Comparison of ENCODE assay signal across 10 cellular contexts in the genomic region with DNA sequence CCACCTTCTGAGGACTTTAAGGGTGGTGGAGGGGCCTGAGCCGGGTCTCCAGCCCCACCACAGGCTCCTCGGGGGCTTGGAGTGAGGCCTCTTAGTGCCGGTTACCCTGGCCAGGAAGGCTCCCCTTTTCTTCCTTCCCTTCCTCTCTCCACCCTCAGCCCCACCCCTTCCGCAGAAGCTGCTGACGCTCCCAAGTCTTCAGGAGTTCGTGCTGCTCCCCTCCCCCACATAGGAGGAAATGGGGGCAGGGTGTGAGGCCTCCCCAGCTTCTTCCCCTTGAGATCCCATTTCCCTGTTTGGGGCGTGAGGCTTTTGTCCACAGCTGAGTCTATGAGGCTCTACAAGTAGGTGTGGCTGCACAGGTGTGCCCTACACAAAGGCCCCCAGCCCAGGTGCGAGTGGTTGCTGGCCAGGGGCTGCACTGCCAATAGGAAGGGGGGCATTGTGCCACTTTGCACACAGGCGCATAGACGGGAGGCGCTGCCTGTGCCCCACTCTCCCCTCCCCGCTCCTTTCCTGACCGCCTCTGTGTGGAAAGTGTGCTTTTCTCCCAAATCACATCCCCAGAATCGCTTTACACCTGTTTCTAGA. TPM values are rescaled to one million over a fixed set of nuclear protein-coding genes. Genes with fewer than 3 reads are reported as not detected.
A peak's percentile ranks its signal among the peaks of the same experiment; 100 is the strongest.
DNase-seq lines count a peak whose midpoint lies in the region; ATAC-seq and TF ChIP-seq lines count a peak whose summit lies in the region.
"Had no signal": no experiment of that assay in that cellular context is flagged by ENCODE, and none has a peak within 500 bp of the region (broad histone marks: within the 10 kb centered on the region; RNA-seq: fewer than 3 reads in every experiment).

No MANE protein-coding gene starts in this region.

- peak overlapping the region in 3 of 7 donors; percentile 42 to 53 (median 52) for H3K27ac Mint-ChIP-seq in CD4-positive, alpha-beta memory T cell
- H3K27ac Mint-ChIP-seq in nephron progenitor cell = peak overlapping the region; percentile 93
- H3K27ac Mint-ChIP-seq in neural progenitor cell = no peak overlapping the region

- H3K27me3 Mint-ChIP-seq in CD4-positive, alpha-beta memory T cell = no peaks in the 10 kb centered on the region
- H3K27me3 Mint-ChIP-seq in nephron progenitor cell (ENCODE audit: low read depth, poor library complexity) (peaks cover 6% of the 10 kb centered on the region), neural progenitor cell (ENCODE audit: insufficient read depth, low read depth) (peaks cover 5% of the 10 kb centered on the region)
- H3K27me3 Mint-ChIP-seq: T-cell had no signal

- H3K36me3 Mint-ChIP-seq in CD4-positive, alpha-beta memory T cell = no peaks in the 10 kb centered on the region
- H3K36me3 Mint-ChIP-seq in nephron progenitor cell (ENCODE audit: low read depth) (no peaks in the 10 kb centered on the region), neural progenitor cell (peaks cover 2% of the 10 kb centered on the region)
- H3K36me3 Mint-ChIP-seq: T-cell had no signal

- no peaks in the 10 kb centered on the region for H3K36me3 ChIP-seq in CD4-positive, alpha-beta memory T cell (ENCODE audit: insufficient read depth, low read length)
- H3K36me3 ChIP-seq in neural progenitor cell = no peaks in the 10 kb centered on the region

- peaks cover 19% of the 10 kb centered on the region for H3K4me1 ChIP-seq in CD4-positive, alpha-beta memory T cell (ENCODE audit: insufficient read depth, low read length)
- H3K4me1 ChIP-seq in foreskin keratinocyte (peaks cover 24% of the 10 kb centered on the region), neural progenitor cell (peaks cover 36% of the 10 kb centered on the region)

- H2AFZ ChIP-seq in neural progenitor cell (replicated peaks) = no peak overlapping the region

- H3K4me1 Mint-ChIP-seq in CD4-positive, alpha-beta memory T cell = peaks cover 8 to 30% (median 18%) of the 10 kb centered on the region in 4 donors
- H3K4me1 Mint-ChIP-seq in nephron progenitor cell (peaks cover 61% of the 10 kb centered on the region), neural progenitor cell (peaks cover 30% of the 10 kb centered on the region)

- no peaks in the 10 kb centered on the region for H3K27me3 ChIP-seq in CD4-positive, alpha-beta memory T cell (ENCODE audit: insufficient read depth, low read length)
- H3K27me3 ChIP-seq in foreskin keratinocyte = no peaks in the 10 kb centered on the region
- H3K27me3 ChIP-seq in neural progenitor cell = peaks cover 18% of the 10 kb centered on the region

- intact Hi-C loops in CD4-positive, alpha-beta memory T cell (cut with micrococcal nuclease) = no loop called here

- no peak overlapping the region for H3K4me3 ChIP-seq in CD4-positive, alpha-beta memory T cell (ENCODE audit: low read length in 2 of 2)
- H3K4me3 ChIP-seq in neural progenitor cell = no peak overlapping the region

- no peaks in the 10 kb centered on the region for H3K9me3 ChIP-seq in CD4-positive, alpha-beta memory T cell (ENCODE audit: control insufficient read depth in 1 of 2, low read length in 2 of 2)
- no peaks in the 10 kb centered on the region for H3K9me3 ChIP-seq in neural progenitor cell (ENCODE audit: low read depth)

- no peak overlapping the region for H3K27ac ChIP-seq in CD4-positive, alpha-beta memory T cell (ENCODE audit: low read depth, low read length)
- H3K27ac ChIP-seq in foreskin keratinocyte (no peak overlapping the region), neural progenitor cell (no peak overlapping the region)

- POLR2A ChIA-PET in CD4-positive, alpha-beta memory T cell (lab: Charles Lee; ENCODE audit: partially characterized antibody) = no interaction called here

- peak overlapping the region in 6 of 8 donors; percentile 17 to 65 (median 28) for H3K4me3 Mint-ChIP-seq in CD4-positive, alpha-beta memory T cell
- H3K4me3 Mint-ChIP-seq in nephron progenitor cell (no peak overlapping the region), neural progenitor cell (no peak overlapping the region)

- DNase-seq in CD4-positive, alpha-beta memory T cell = no peak
- DNase-seq in NCI-H69 (lab: John Stamatoyannopoulos, UW) (peak; percentile 4), foreskin keratinocyte (no peak), nephron progenitor cell (no peak), KG1 (lab: John Stamatoyannopoulos, UW) (no peak), neural progenitor cell (ENCODE audit: low spot score) (no peak)
- DNase-seq: stimulated activated CD4-positive, alpha-beta T cell treated with anti-CD3 and anti-CD28 coated beads, Interleukin-4, amount 100 ng/mL, for 24 hours; T-cell had no signal

- ATAC-seq in foreskin keratinocyte = peak; percentile 6
- no peak for ATAC-seq in GM19463 (IDR thresholded peaks at IDR 0.05; ENCODE audit: unreplicated experiment)
- ATAC-seq in HG02678 (IDR thresholded peaks at IDR 0.05; ENCODE audit: unreplicated experiment) = no peak
- ATAC-seq: T-cell had no signal

- H3K4me2 ChIP-seq in neural progenitor cell = no peak overlapping the region

- H4K20me1 ChIP-seq in neural progenitor cell (ENCODE audit: low read depth) = peaks cover 68% of the 10 kb centered on the region

- peaks cover 22% of the 10 kb centered on the region for H3F3A ChIP-seq in neural progenitor cell (ENCODE audit: low read depth)

- no peak overlapping the region for H3K9ac ChIP-seq in neural progenitor cell

- H3K9me3 Mint-ChIP-seq in CD4-positive, alpha-beta memory T cell = no peaks in the 10 kb centered on the region
- no peaks in the 10 kb centered on the region for H3K9me3 Mint-ChIP-seq in nephron progenitor cell
- H3K9me3 Mint-ChIP-seq in neural progenitor cell = no peaks in the 10 kb centered on the region
- H3K9me3 Mint-ChIP-seq: T-cell had no signal

- no peaks in the 10 kb centered on the region for H3K79me2 ChIP-seq in neural progenitor cell (ENCODE audit: low read depth)

- CTCF ChIA-PET in CD4-positive, alpha-beta memory T cell (lab: Charles Lee; ENCODE audit: partially characterized antibody) = no interaction called here

- TF ChIP-seq CTCF in foreskin keratinocyte (conservative IDR thresholded peaks at IDR 0.05) (no peak), nephron progenitor cell (IDR thresholded peaks at IDR 0.05) (no peak), neural progenitor cell (IDR thresholded peaks at IDR 0.05) (no peak)

RNA-seq across cellular contexts. Expression of gene CALML4, which starts 0.9 kb away (rescaled TPM):
- 1 to 10 TPM; 3.8 to 5.1 TPM for total RNA-seq in CD4-positive, alpha-beta memory T cell
- under 1 TPM; 0.79 to 0.84 TPM for polyA plus RNA-seq in CD4-positive, alpha-beta memory T cell
- total RNA-seq in foreskin keratinocyte (4.3 and 4.4 TPM in 2 replicates), neural progenitor cell (ENCODE audit: low replicate concordance) (9.0 and 22.7 TPM in 2 replicates)
- 5.5 and 8.1 TPM in 2 replicates for polyA plus RNA-seq in foreskin keratinocyte

RNA-seq across cellular contexts. Expression of gene CLN6, which starts 23.5 kb away (rescaled TPM):
- total RNA-seq in CD4-positive, alpha-beta memory T cell = 10 to 100 TPM; 14.5 to 15.6 TPM
- 1 to 10 TPM; 2.2 to 2.6 TPM for polyA plus RNA-seq in CD4-positive, alpha-beta memory T cell
- total RNA-seq in foreskin keratinocyte = 27.5 and 29.8 TPM in 2 replicates
- polyA plus RNA-seq in foreskin keratinocyte = 35.9 and 36.5 TPM in 2 replicates
- 24.4 and 41.9 TPM in 2 replicates for total RNA-seq in neural progenitor cell (ENCODE audit: low replicate concordance)

Comparison
In these comparisons a context has a peak if more than half of its experiments do, and no peak if none do; other contexts are left out.
1. H3K4me3 Mint-ChIP-seq: peak in CD4-positive, alpha-beta memory T cell (6 of 8); none in nephron progenitor cell (single experiment) and neural progenitor cell (single experiment).